9 cellular contexts compared by ENCODE assay signal in genomic region chr3:42572278-42572677, GRCh38. TPM values are rescaled to one million over a fixed set of nuclear protein-coding genes. Genes with fewer than 3 reads are reported as not detected.
DNase-seq lines count a peak whose midpoint lies in the region; ATAC-seq and TF ChIP-seq lines count a peak whose summit lies in the region.
"Had no signal": no experiment of that assay in that cellular context is flagged by ENCODE, and none has a peak within 500 bp of the region (broad histone marks: within the 10 kb centered on the region; RNA-seq: fewer than 3 reads in every experiment).

No MANE protein-coding gene starts in this region.

- H3K4me1 Mint-ChIP-seq in H9 (peaks cover 8 to 11% of the 10 kb centered on the region in 2 experiments), mesothelial cell of epicardium (peaks cover 2% of the 10 kb centered on the region)

- no peaks in the 10 kb centered on the region for H3K23me2 ChIP-seq in H9 (ENCODE audit: insufficient read length, low read depth, low read length, poor library complexity, severe bottlenecking)

- H4K8ac ChIP-seq in H9 (replicated peaks; ENCODE audit: insufficient read length, low read depth, low read length), result no peak overlapping the region

- no peak overlapping the region for H2AK5ac ChIP-seq in H9 (ENCODE audit: insufficient read length, low read length)

- no peak overlapping the region for H3K56ac ChIP-seq in H9 (ENCODE audit: insufficient read length, low read depth, low read length)

- H3K36me3 Mint-ChIP-seq in H9 (ENCODE audit: insufficient read depth in 1 of 3, low read depth in 3 of 3), result peaks cover 36 to 66% (median 48%) of the 10 kb centered on the region in 3 experiments
- peaks cover 48% of the 10 kb centered on the region for H3K36me3 Mint-ChIP-seq in mesothelial cell of epicardium

- H3K18ac ChIP-seq in H9 (ENCODE audit: insufficient read length, low read depth, low read length), result no peak overlapping the region

- CTCF ChIA-PET in RWPE1 (lab: Yijun Ruan, JAX), result interaction anchor here (0.5 kb wide), 1 partner anchor 18 kb away, joined by 5 read pairs; no protein-coding TSS in a partner anchor

- H2BK120ac ChIP-seq in H9 (ENCODE audit: low read depth, low read length, poor library complexity, severe bottlenecking), result no peak overlapping the region

- WGBS in H9 (ENCODE audit: extremely low coverage, insufficient read length, low lambda C conversion rate), result no CpG with 5 or more reads among the region's 3 CpGs

- no peak overlapping the region for H2BK20ac ChIP-seq in H9 (ENCODE audit: low read depth, low read length, poor library complexity, severe bottlenecking)

- H3K9me3 ChIP-seq in H9 (ENCODE audit: control insufficient read depth, low read depth, low read length), result no peaks in the 10 kb centered on the region

- ATAC-seq in HG03045 (IDR thresholded peaks at IDR 0.05; ENCODE audit: unreplicated experiment), result no peak

- H3K9me3 Mint-ChIP-seq in H9 (peaks cover 15 to 19% of the 10 kb centered on the region in 2 experiments), mesothelial cell of epicardium (peaks cover 30% of the 10 kb centered on the region)

- H4K20me1 ChIP-seq in H9 (ENCODE audit: control insufficient read depth, insufficient read depth, insufficient read length), result no peaks in the 10 kb centered on the region

- H3K27ac Mint-ChIP-seq in H9, result no peak overlapping the region; a peak in 1 of 7 replicates
- no peak overlapping the region for H3K27ac Mint-ChIP-seq in mesothelial cell of epicardium

- no peak overlapping the region for H2BK15ac ChIP-seq in H9 (ENCODE audit: low read depth, low read length)

- H3K27me3 Mint-ChIP-seq in H9 (ENCODE audit: low read depth), result no peaks in the 10 kb centered on the region
- H3K27me3 Mint-ChIP-seq in mesothelial cell of epicardium (ENCODE audit: low read depth), result no peaks in the 10 kb centered on the region

- no peak overlapping the region for H3K4ac ChIP-seq in H9 (ENCODE audit: low read depth, low read length)

- H3K79me1 ChIP-seq in H9 (ENCODE audit: insufficient read depth, low read depth, low read length, poor library complexity, severe bottlenecking), result peaks cover 6% of the 10 kb centered on the region

- H3K79me2 ChIP-seq in H9 (ENCODE audit: insufficient read depth, low read length), result no peaks in the 10 kb centered on the region

- H3K9ac ChIP-seq in H9 (ENCODE audit: extremely low read depth, insufficient read length, low read length), result no peak overlapping the region
- H3K9ac ChIP-seq: BLaER1 had no signal

- DNase-seq in NCI-H146 (lab: John Stamatoyannopoulos, UW) (peak; percentile 3), NCI-H146 treated with DMSO at 0.1 percent for 48 hours (lab: John Stamatoyannopoulos, UW; ENCODE audit: unreplicated experiment) (no peak), H9 (peak; percentile 82), RWPE1 (ENCODE audit: low spot score) (peak; percentile 46), fibroblast of mammary gland (ENCODE audit: low read depth) (peak; percentile 46), pons (ENCODE audit: low spot score) (peak; percentile 63), mesothelial cell of epicardium (ENCODE audit: low spot score in 2 of 2, unreplicated experiment in 2 of 2) (no peak)

- no peak overlapping the region for H4K5ac ChIP-seq in H9 (ENCODE audit: insufficient read length, low read depth, low read length)

- H2BK12ac ChIP-seq in H9 (ENCODE audit: insufficient read length, low read depth, low read length), result no peak overlapping the region

- no peak overlapping the region for H3K4me2 ChIP-seq in H9 (ENCODE audit: insufficient read depth, insufficient read length, low read length)
- H3K4me2 ChIP-seq: BLaER1 had no signal

- H3K23ac ChIP-seq in H9 (ENCODE audit: insufficient read length, low read depth, low read length), result no peak overlapping the region

- no peaks in the 10 kb centered on the region for H3K27me3 ChIP-seq in H9 (ENCODE audit: insufficient read depth, low read length)
- H3K27me3 ChIP-seq: BLaER1 had no signal

- TF ChIP-seq CTCF in H9 (conservative IDR thresholded peaks at IDR 0.05) (peak; percentile 79), RWPE1 (conservative IDR thresholded peaks at IDR 0.05; ENCODE audit: low read depth) (peak; percentile 29), fibroblast of mammary gland (conservative IDR thresholded peaks at IDR 0.05; ENCODE audit: control insufficient read depth, insufficient read depth, low read depth, low read length) (peak; percentile 60), mesothelial cell of epicardium (IDR thresholded peaks at IDR 0.05; ENCODE audit: unreplicated experiment) (no peak)

- POLR2A ChIA-PET in RWPE1 (lab: Yijun Ruan, JAX; ENCODE audit: low non-redundant PET), result no interaction called here

- no peaks in the 10 kb centered on the region for H3K4me1 ChIP-seq in H9 (ENCODE audit: insufficient read depth, low read length)
- H3K4me1 ChIP-seq: BLaER1 had no signal

- H3K4me3 Mint-ChIP-seq in H9 (no peak overlapping the region; a peak in 1 of 5 replicates), mesothelial cell of epicardium (no peak overlapping the region)

- no peak overlapping the region for H4K91ac ChIP-seq in H9 (ENCODE audit: insufficient read length, low read depth, low read length)

- H2BK5ac ChIP-seq in H9 (ENCODE audit: insufficient read length, low read length), result no peak overlapping the region

- H3T11ph ChIP-seq in H9 (ENCODE audit: low read length), result no peak overlapping the region

- no peak overlapping the region for H3K14ac ChIP-seq in H9 (ENCODE audit: insufficient read depth, low read length)

- no peak overlapping the region for H2AFZ ChIP-seq in H9 (ENCODE audit: low read length)

- no peak overlapping the region for H3K27ac ChIP-seq in H9 (ENCODE audit: insufficient read length, low read depth, low read length)
- no peak overlapping the region for H3K27ac ChIP-seq in RWPE1
- H3K27ac ChIP-seq: BLaER1 had no signal

- H3K4me3 ChIP-seq in fibroblast of mammary gland (ENCODE audit: control insufficient read depth, low read depth, low read length), result no peak overlapping the region
- H3K4me3 ChIP-seq: BLaER1 had no signal

RNA-seq across cellular contexts. Expression of gene SEC22C, which starts 9.5 kb away (rescaled TPM):
- total RNA-seq in H9 (2021) (28.2 and 28.8 TPM in 2 replicates), mesothelial cell of epicardium (39.6 to 44.7 TPM (median 42.6 TPM) in 3 replicates)

RNA-seq across cellular contexts. Expression of gene SS18L2, which starts 18.4 kb away (rescaled TPM):
- total RNA-seq in H9 (2021) (92.1 and 97.8 TPM in 2 replicates), mesothelial cell of epicardium (19.1 to 21.0 TPM (median 19.6 TPM) in 3 replicates)

RNA-seq across cellular contexts. Expression of gene NKTR, which starts 28.2 kb away (rescaled TPM):
- total RNA-seq in H9 (2021) (66.4 and 79.8 TPM in 2 replicates), mesothelial cell of epicardium (185 to 201 TPM (median 192 TPM) in 3 replicates)

Comparison
In these comparisons a context has a peak if more than half of its experiments do, and no peak if none do; other contexts are left out.
1. DNase-seq: peak in NCI-H146 (single experiment), H9 (single experiment), RWPE1 (single experiment), fibroblast of mammary gland (single experiment) and pons (single experiment); none in NCI-H146 treated with DMSO at 0.1 percent for 48 hours (single experiment) and mesothelial cell of epicardium (0 of 2).